8 cellular contexts compared by ENCODE assay signal in the genomic region with DNA sequence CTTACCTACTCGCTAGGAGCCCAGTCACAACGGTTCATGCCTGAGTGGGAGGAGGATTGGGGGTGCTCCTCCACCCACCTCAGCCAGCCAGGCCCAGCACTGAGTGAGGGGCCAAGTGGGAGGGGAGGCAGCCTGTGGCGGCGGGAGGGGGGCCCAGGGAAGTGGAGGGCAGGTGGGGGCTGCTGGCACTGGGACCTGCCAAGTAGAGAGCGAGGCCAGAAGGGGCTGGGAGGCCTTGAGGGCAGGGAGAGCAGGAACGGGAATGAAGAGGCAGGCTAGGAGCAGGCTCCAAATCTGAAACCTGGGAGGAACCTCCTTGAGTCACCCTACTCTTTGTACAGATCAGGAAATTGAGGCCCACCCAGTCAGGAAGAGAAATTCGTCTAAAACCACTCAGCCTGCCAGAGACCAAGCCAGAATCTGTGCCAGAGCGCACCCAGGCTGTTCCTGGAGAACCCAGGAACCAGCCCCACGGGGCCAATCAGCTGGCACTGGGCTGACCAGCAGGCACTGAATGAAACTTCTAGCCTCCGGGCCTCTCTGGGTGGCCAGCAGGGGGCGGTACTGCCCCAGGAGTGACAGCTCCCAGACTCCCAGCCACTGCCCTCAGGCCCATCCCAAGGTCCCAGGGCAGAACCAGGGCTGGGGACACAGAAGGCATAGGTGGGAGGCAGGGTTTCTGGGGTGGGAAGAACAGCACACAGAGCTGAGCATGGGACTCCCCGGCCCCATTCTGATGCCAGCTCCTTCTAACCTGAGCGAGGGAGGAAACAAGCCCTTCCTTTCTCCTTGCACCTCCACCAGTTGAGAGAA. TPM values are rescaled to one million over a fixed set of nuclear protein-coding genes. Genes with fewer than 3 reads are reported as not detected.
A peak's percentile ranks its signal among the peaks of the same experiment; 100 is the strongest.
DNase-seq lines count a peak whose midpoint lies in the region; ATAC-seq and TF ChIP-seq lines count a peak whose summit lies in the region.

No MANE protein-coding gene starts in this region.

- no peaks in the 10 kb centered on the region for H3K27me3 Mint-ChIP-seq in Calu3 (ENCODE audit: unreplicated experiment)

- H3K27ac Mint-ChIP-seq in Calu3 (ENCODE audit: unreplicated experiment), result peak overlapping the region; percentile 90

- peak; percentile 43 for ATAC-seq in HG02642 (IDR thresholded peaks at IDR 0.05; ENCODE audit: poor library complexity, unreplicated experiment)
- ATAC-seq in GM21576 (IDR thresholded peaks at IDR 0.05; ENCODE audit: unreplicated experiment), result no peak

- H3K9me3 Mint-ChIP-seq in Calu3 (ENCODE audit: low read depth, unreplicated experiment), result no peaks in the 10 kb centered on the region

- intact Hi-C loops in Calu3 (cut with micrococcal nuclease; ENCODE audit: unreplicated experiment), result loop anchor here (1.0 kb wide), 1 partner anchor 56 kb away; no protein-coding TSS in a partner anchor

- CTCF ChIA-PET in Calu3 (lab: Charles Lee), result interaction anchor here (0.7 to 1.9 kb wide), 17 partner anchors 15 to 107 kb away, joined by 3 to 23 read pairs (median 4); a partner anchor contains a TSS

- BruUV-seq in Calu3 (replicated peaks; lab: Mats Ljungman, UMichigan), result TSS peak; percentile 10

- peak; percentile 98 for DNase-seq in Calu3
- DNase-seq in NCI-H748 (lab: John Stamatoyannopoulos, UW; ENCODE audit: unreplicated experiment), result peak; percentile 55
- DNase-seq in activated CD4-positive, alpha-beta T cell treated with anti-CD3 and anti-CD28 coated beads, Interleukin-2, amount 50 U/mL, for 4 hours, result peak; percentile 62 to 64
- DNase-seq in ecto neural progenitor cell (ENCODE audit: low spot score), result peak; percentile 94
- DNase-seq in lung microvascular endothelial cell (ENCODE audit: low read depth in 2 of 2), result peak; percentile 77 to 86
- peak; percentile 65 to 66 for DNase-seq in stimulated activated CD8-positive, alpha-beta memory T cell treated with anti-CD3 and anti-CD28 coated beads, Interleukin-15, amount 100 ng/mL, for 48 hours (ENCODE audit: low read depth in 2 of 2)

- peak; percentile 99 for TF ChIP-seq CTCF in Calu3 (IDR thresholded peaks at IDR 0.05; ENCODE audit: unreplicated experiment)

- H3K36me3 Mint-ChIP-seq in Calu3 (ENCODE audit: insufficient read depth, unreplicated experiment), result peaks cover 25% of the 10 kb centered on the region

- peaks cover 76% of the 10 kb centered on the region for H3K4me1 Mint-ChIP-seq in Calu3 (ENCODE audit: low read depth, unreplicated experiment)

- H3K4me3 Mint-ChIP-seq in Calu3 (ENCODE audit: low read depth, unreplicated experiment), result no peak overlapping the region

RNA-seq across cellular contexts. Expression of a gene that starts 14.8 kb away (rescaled TPM):
- not detected in 2 replicates for total RNA-seq in Calu3 (2022)
- not detected in 2 replicates for total RNA-seq in lung microvascular endothelial cell

RNA-seq across cellular contexts. Expression of a gene that starts 51.5 kb away (rescaled TPM):
- total RNA-seq in Calu3 (2022) (67.6 and 74.8 TPM in 2 replicates), lung microvascular endothelial cell (0.65 and 0.79 TPM in 2 replicates)

Comparison
In these comparisons a context has a peak if more than half of its experiments do, and no peak if none do; other contexts are left out.
1. RNA of a gene that starts 51.5 kb away (total RNA-seq): 67.6 to 74.8 TPM in Calu3; 0.65 to 0.79 TPM in lung microvascular endothelial cell; every median in the first group is over 10 times any median in the second.
2. Peak in every context shown above with its lines, with median percentiles within 50 percentile points of each other: DNase-seq.